8 cellular contexts compared by ENCODE assay signal in genomic region chr12:89355243-89356068, GRCh38. TPM values are rescaled to one million over a fixed set of nuclear protein-coding genes. Genes with fewer than 3 reads are reported as not detected.
DNase-seq lines count a peak whose midpoint lies in the region; ATAC-seq and TF ChIP-seq lines count a peak whose summit lies in the region.

No MANE protein-coding gene starts in this region.

- peak overlapping the region in 2 of 3 donors; percentile 89 to 98 for H3K27ac Mint-ChIP-seq in IgD-negative memory B cell
- H3K27ac Mint-ChIP-seq in naive B cell, result peak overlapping the region in 5 of 6 donors; percentile 91 to 99 (median 98)

- peak overlapping the region; percentile 94 for H3K4me3 ChIP-seq in choroid plexus epithelial cell (ENCODE audit: low read depth, low read length)

- no peaks in the 10 kb centered on the region for H3K9me3 Mint-ChIP-seq in IgD-negative memory B cell
- H3K9me3 Mint-ChIP-seq in naive B cell, result no peaks in the 10 kb centered on the region

- DNase-seq in AG09319 (ENCODE audit: extremely low read depth, low read depth) (no peak), choroid plexus epithelial cell (ENCODE audit: low read depth) (peak; percentile 20), naive B cell (no peak), head of caudate nucleus (no peak), NOMO-1 treated with DMSO at 0.1 percent for 48 hours (lab: John Stamatoyannopoulos, UW; ENCODE audit: unreplicated experiment) (no peak), NAMALWA (ENCODE audit: low spot score) (no peak)

- intact Hi-C loops in head of caudate nucleus (cut with DNase I), result loop anchor here (10.0 kb wide), 1 partner anchor 301 kb away; no protein-coding TSS in a partner anchor

- H3K4me3 Mint-ChIP-seq in IgD-negative memory B cell (peak overlapping the region; percentile 95 to 99 (median 98)), naive B cell (peak overlapping the region; percentile 96 to 100 (median 97))

- ATAC-seq in naive B cell (ENCODE audit: low read depth in 2 of 2), result no peak
- no peak for ATAC-seq in GM18868 (IDR thresholded peaks at IDR 0.05; ENCODE audit: unreplicated experiment)

- TF ChIP-seq CTCF in AG09319 (IDR thresholded peaks at IDR 0.05; ENCODE audit: low read depth, low read length), result peak; percentile 4; the same call in 1 of the 2 replicates
- peak; percentile 40 for TF ChIP-seq CTCF in choroid plexus epithelial cell (conservative IDR thresholded peaks at IDR 0.05; ENCODE audit: low read depth, low read length)

- peaks cover 5% of the 10 kb centered on the region for H3K36me3 Mint-ChIP-seq in IgD-negative memory B cell
- peaks cover 0 to 6% of the 10 kb centered on the region in 2 donors for H3K36me3 Mint-ChIP-seq in naive B cell

- peaks cover 2% of the 10 kb centered on the region for H3K27me3 Mint-ChIP-seq in IgD-negative memory B cell
- no peaks in the 10 kb centered on the region for H3K27me3 Mint-ChIP-seq in naive B cell

- peaks cover 16 to 32% (median 26%) of the 10 kb centered on the region in 3 donors for H3K4me1 Mint-ChIP-seq in IgD-negative memory B cell
- peaks cover 24 to 47% (median 30%) of the 10 kb centered on the region in 3 donors for H3K4me1 Mint-ChIP-seq in naive B cell

RNA-seq across cellular contexts. Expression of gene DUSP6, which starts 3.2 kb away (rescaled TPM):
- polyA plus RNA-seq in IgD-negative memory B cell (7.7 TPM), naive B cell (ENCODE audit: low read depth in 6 of 6) (10 to 100 TPM; 23.1 to 63.0 (median 35.7) TPM)
